In the genomic region with DNA sequence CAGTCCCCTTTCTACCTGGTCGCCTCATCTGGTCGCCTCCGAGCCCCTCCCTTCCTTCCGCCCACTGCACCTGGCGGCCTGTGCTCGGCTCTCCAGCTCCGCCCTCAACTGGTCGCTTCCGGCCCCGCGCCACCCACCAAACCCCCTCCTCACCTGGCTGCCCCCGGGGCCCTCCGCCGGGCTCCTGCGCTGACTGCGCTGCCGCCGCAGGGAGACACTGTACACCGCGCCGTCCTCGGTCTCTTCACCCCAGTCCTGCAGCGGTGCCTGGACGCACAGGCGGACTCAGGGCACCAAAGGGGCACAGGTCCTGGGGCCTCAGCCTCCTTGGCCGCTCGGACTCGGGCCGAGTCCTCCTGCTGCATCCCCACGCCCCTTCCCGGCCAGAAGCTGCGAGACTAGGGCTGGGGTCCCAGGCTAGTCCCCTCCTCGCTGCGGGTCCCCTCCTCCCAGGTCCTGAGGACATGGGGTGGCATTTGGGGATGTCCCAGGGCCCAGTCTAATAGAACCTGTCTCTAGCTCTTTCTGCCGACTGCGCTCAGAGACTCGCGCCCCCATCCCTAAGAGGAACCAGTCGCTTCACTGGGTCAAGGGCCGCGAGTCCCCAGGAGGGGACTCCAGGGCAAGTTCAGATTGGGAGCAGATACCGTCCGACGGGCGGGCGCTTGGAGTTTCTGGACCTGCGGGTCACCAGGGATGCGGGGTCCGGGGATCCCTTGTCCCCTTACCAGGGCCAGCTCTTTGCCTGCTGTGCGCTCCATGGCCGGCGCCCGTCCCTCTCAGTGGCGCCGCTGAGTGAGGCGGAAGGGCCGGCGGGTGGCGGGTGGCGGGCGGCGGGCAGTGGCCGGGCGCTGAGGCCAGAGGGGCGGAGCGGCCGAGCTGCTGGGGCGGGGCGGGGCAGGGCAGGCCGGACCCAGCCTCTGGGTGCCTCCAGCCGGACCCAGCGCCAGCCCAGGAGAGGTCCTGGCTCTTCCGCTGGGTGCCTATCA, we compare ENCODE assay signal across 8 cellular contexts. TPM values are rescaled to one million over a fixed set of nuclear protein-coding genes. Genes with fewer than 3 reads are reported as not detected.
A peak's percentile ranks its signal among the peaks of the same experiment; 100 is the strongest.
DNase-seq lines count a peak whose midpoint lies in the region; ATAC-seq and TF ChIP-seq lines count a peak whose summit lies in the region.

RGL3 (minus strand) TSS at position 797 of the 989 bp plus-strand sequence; CDS start at position 761, 36 bp downstream.

- DNase-seq in ACHN (peak; percentile 40), thyroid gland (peak; percentile 82 to 88), globus pallidus (ENCODE audit: low spot score) (no peak), epidermal melanocyte (ENCODE audit: insufficient read length, low spot score) (no peak)

- H3K27ac ChIP-seq in HUES6 (ENCODE audit: low read depth, low read length): 0 out of 2 replicates have a peak within 1 kb of the TSS, but pooled peaks have one; percentile 56
- no peak within 1 kb of the TSS for H3K27ac ChIP-seq in adipose tissue (ENCODE audit: low read depth, low read length)
- peak within 1 kb of the TSS; percentile 62 for H3K27ac ChIP-seq in layer of hippocampus (ENCODE audit: low read depth, low read length)
- peak within 1 kb of the TSS; percentile 45 to 91 (median 89) for H3K27ac ChIP-seq in thyroid gland

- intact Hi-C loops in thyroid gland (cut with DNase I): no loop called here

- peaks cover 62% of the 10 kb centered on the region for H3K27me3 ChIP-seq in HUES6 (ENCODE audit: control insufficient read depth, insufficient read depth, low read length)
- peaks cover 35% of the 10 kb centered on the region for H3K27me3 ChIP-seq in layer of hippocampus (ENCODE audit: control insufficient read depth, insufficient read depth, low read length)
- H3K27me3 ChIP-seq in thyroid gland: no peaks in the 10 kb centered on the region

- H3K9ac ChIP-seq in HUES6 (ENCODE audit: low read length): peak within 1 kb of the TSS; percentile 74

- WGBS in adipose tissue, 3 donors: 1 to 4% (median 2%) methylated on average over 61 to 73 of the region's 73 CpGs
- 3% methylated on average over 22 to 29 of the region's 73 CpGs for WGBS in thyroid gland, 2 donors

- peak within 1 kb of the TSS; percentile 99 for H3K4me3 ChIP-seq in HUES6 (ENCODE audit: low read depth, low read length)
- peak within 1 kb of the TSS; percentile 46 to 93 (median 91) for H3K4me3 ChIP-seq in thyroid gland (replicated peaks in 1 of 3)

- no peak for ATAC-seq in GM18867 (IDR thresholded peaks at IDR 0.05; ENCODE audit: unreplicated experiment)

- no peaks in the 10 kb centered on the region for H3K36me3 ChIP-seq in HUES6 (ENCODE audit: control insufficient read depth, insufficient read depth, low read length)
- H3K36me3 ChIP-seq in thyroid gland: no peaks in the 10 kb centered on the region

- TF ChIP-seq CTCF in thyroid gland (IDR thresholded peaks at IDR 0.05): no peak

- TF ChIP-seq POLR2A in thyroid gland (IDR thresholded peaks at IDR 0.05): peak in 1 of 2 donors; percentile 63

- H3K4me1 ChIP-seq in HUES6 (ENCODE audit: control insufficient read depth, insufficient read depth, low read length) (peaks cover 16% of the 10 kb centered on the region; the same call in 1 of the 2 replicates), thyroid gland (peaks cover 6 to 50% of the 10 kb centered on the region in 2 donors)

- in situ Hi-C loops in ACHN (cut with HindIII; ENCODE audit: low pct_ligation_motif_present, low pct_unique_long_range_greater_than_20kb, low sequenced_read_pairs): no loop called here

- H3K9me3 ChIP-seq in HUES6 (ENCODE audit: control insufficient read depth, insufficient read depth, low read depth, low read length): no peaks in the 10 kb centered on the region
- H3K9me3 ChIP-seq in thyroid gland: no peaks in the 10 kb centered on the region

RNA-seq across cellular contexts. Expression of gene RGL3, which starts in this region (rescaled TPM):
- polyA plus RNA-seq in adipose tissue: 10 to 100 TPM; 12.9 to 30.4 (median 23.6) TPM
- total RNA-seq in thyroid gland: 100 to 1,000 TPM in 2 of 4 donors, 10 to 100 TPM in 2; 63.4 to 136 (median 101) TPM

Comparison
In these comparisons a context has a peak if more than half of its experiments do, and no peak if none do; other contexts are left out.
1. DNase-seq: peak in ACHN (single experiment) and thyroid gland (2 of 2); none in globus pallidus (single experiment) and epidermal melanocyte (single experiment).